ENCODE assay signal across 4 cellular contexts in genomic region chr13:71949441-71949840, GRCh38.
"Had no signal": no experiment of that assay in that cellular context is flagged by ENCODE, and none has a peak within 500 bp of the region (broad histone marks: within the 10 kb centered on the region; RNA-seq: fewer than 3 reads in every experiment).

No MANE protein-coding gene starts in this region.

- DNase-seq: GOT3, H7, HCEC 1CT, IMR-90 had no signal
